8 cellular contexts compared by ENCODE assay signal in genomic region chr15:40282870-40283614, GRCh38. TPM values are rescaled to one million over a fixed set of nuclear protein-coding genes. Genes with fewer than 3 reads are reported as not detected.
DNase-seq lines count a peak whose midpoint lies in the region; ATAC-seq and TF ChIP-seq lines count a peak whose summit lies in the region.

TSS of gene ANKRD63 (minus strand) at chr15:40283064. CDS start at chr15:40282586, 478 bp downstream.

- H3K36me3 Mint-ChIP-seq in MCF 10A (ENCODE audit: insufficient read depth, unreplicated experiment) (no peaks in the 10 kb centered on the region), HFFc6 (ENCODE audit: low read depth) (no peaks in the 10 kb centered on the region)

- H3K27me3 ChIP-seq in SJSA1 (replicated peaks), result no peaks in the 10 kb centered on the region
- H3K27me3 ChIP-seq in right lobe of liver, result peaks cover 0 to 27% of the 10 kb centered on the region in 2 donors
- H3K27me3 ChIP-seq in subcutaneous abdominal adipose tissue (ENCODE audit: control insufficient read depth in 5 of 5, insufficient read depth in 4 of 5, low read length in 5 of 5), result peaks cover 37 to 64% (median 51%) of the 10 kb centered on the region in 5 donors

- CTCF ChIA-PET in MCF 10A (lab: Yijun Ruan, JAX), result interaction anchor here (0.7 to 1.8 kb wide), 6 partner anchors 9 to 66 kb away, joined by 3 to 8 read pairs (median 3); no protein-coding TSS in a partner anchor

- H3K36me3 ChIP-seq in SJSA1 (peaks cover 41% of the 10 kb centered on the region), right lobe of liver (no peaks in the 10 kb centered on the region), subcutaneous abdominal adipose tissue (ENCODE audit: control insufficient read depth in 5 of 5, insufficient read depth in 5 of 5, low read length in 5 of 5) (no peaks in the 10 kb centered on the region)

- intact Hi-C loops in MCF 10A (cut with micrococcal nuclease), result no loop called here
- intact Hi-C loops in right lobe of liver (cut with DNase I), result no loop called here

- WGBS in right lobe of liver (ENCODE audit: insufficient coverage, low coverage, low lambda C conversion rate, missing lambda C conversion rate), result 7% methylated on average over 19 of the region's 76 CpGs

- H3K9me3 Mint-ChIP-seq in MCF 10A (ENCODE audit: unreplicated experiment) (no peaks in the 10 kb centered on the region), HFFc6 (no peaks in the 10 kb centered on the region)

- H3K4me1 ChIP-seq in SJSA1 (replicated peaks), result peaks cover 100% of the 10 kb centered on the region
- peaks cover 0 to 17% (median 0%) of the 10 kb centered on the region in 4 donors for H3K4me1 ChIP-seq in right lobe of liver
- peaks cover 3 to 63% (median 29%) of the 10 kb centered on the region in 5 donors for H3K4me1 ChIP-seq in subcutaneous abdominal adipose tissue (ENCODE audit: control insufficient read depth in 5 of 5, insufficient read depth in 5 of 5, low read length in 5 of 5)

- no TSS peak for BruUV-seq in MCF 10A (replicated peaks; lab: Mats Ljungman, UMichigan)

- peak within 1 kb of the TSS; percentile 42 for H3K27ac ChIP-seq in SJSA1
- no peak within 1 kb of the TSS for H3K27ac ChIP-seq in right lobe of liver
- no peak within 1 kb of the TSS for H3K27ac ChIP-seq in subcutaneous abdominal adipose tissue (ENCODE audit: low read depth, low read length)

- TF ChIP-seq CTCF in MCF 10A (IDR thresholded peaks at IDR 0.05; ENCODE audit: unreplicated experiment) (no peak), right lobe of liver (IDR thresholded peaks at IDR 0.05) (no peak), HFFc6 (IDR thresholded peaks at IDR 0.05) (no peak)

- H3K4me1 Mint-ChIP-seq in MCF 10A (ENCODE audit: insufficient read depth, unreplicated experiment) (no peaks in the 10 kb centered on the region), HFFc6 (ENCODE audit: low read depth) (peaks cover 13% of the 10 kb centered on the region)

- TF ChIP-seq POLR2A in right lobe of liver (IDR thresholded peaks at IDR 0.05), result no peak

- DNase-seq in activated T-cell treated with anti-CD3 and anti-CD28 coated beads for 48 hours (ENCODE audit: low read depth) (peak; percentile 29), SJSA1 (ENCODE audit: low read depth in 1 of 2, low spot score in 2 of 2) (peak in 1 of 2 experiments; percentile 71), MCF 10A (ENCODE audit: unreplicated experiment) (no peak), right lobe of liver (no peak), HFFc6 (no peak), NCI-H345 (lab: John Stamatoyannopoulos, UW) (no peak)
- no peak for DNase-seq in activated T-cell treated with anti-CD3 and anti-CD28 coated beads, Interleukin-2, amount 50 U/mL, for 48 hours

- ATAC-seq in right lobe of liver, result peak in 2 of 4 donors; percentile 8

- H3K27me3 Mint-ChIP-seq in MCF 10A (ENCODE audit: insufficient read depth, unreplicated experiment) (no peaks in the 10 kb centered on the region), HFFc6 (ENCODE audit: insufficient read depth) (peaks cover 44% of the 10 kb centered on the region)

- H3K9me3 ChIP-seq in SJSA1 (replicated peaks) (no peaks in the 10 kb centered on the region), right lobe of liver (no peaks in the 10 kb centered on the region), subcutaneous abdominal adipose tissue (ENCODE audit: control insufficient read depth in 5 of 5, low read length in 5 of 5) (no peaks in the 10 kb centered on the region)

- H3K4me3 ChIP-seq in SJSA1 (peak within 1 kb of the TSS; percentile 59), right lobe of liver (peak within 1 kb of the TSS; percentile 22 to 51 (median 40)), subcutaneous abdominal adipose tissue (ENCODE audit: low read depth in 1 of 5, low read length in 5 of 5) (peak within 1 kb of the TSS in 4 of 5 donors; percentile 60 to 72 (median 66))

- H3K4me3 Mint-ChIP-seq in MCF 10A (ENCODE audit: unreplicated experiment), result peak within 1 kb of the TSS; percentile 64
- H3K4me3 Mint-ChIP-seq in HFFc6, result no peak within 1 kb of the TSS

- H3K27ac Mint-ChIP-seq in MCF 10A (ENCODE audit: low read depth, unreplicated experiment), result no peak within 1 kb of the TSS
- H3K27ac Mint-ChIP-seq in HFFc6, result no peak within 1 kb of the TSS

- POLR2A ChIA-PET in MCF 10A (lab: Yijun Ruan, JAX), result interaction anchor here (0.6 kb wide), 1 partner anchor 51 kb away, joined by 4 read pairs; no protein-coding TSS in a partner anchor

- H3K9ac ChIP-seq in subcutaneous abdominal adipose tissue (ENCODE audit: low read length in 5 of 5), result no peak within 1 kb of the TSS

RNA-seq across cellular contexts. Expression of gene ANKRD63, which starts in this region (rescaled TPM):
- 11.4 and 13.6 TPM in 2 replicates for total RNA-seq in SJSA1 (2014; rRNA removed; shearing (Covaris generic))
- not detected in 2 replicates for total RNA-seq in MCF 10A (2022)
- total RNA-seq in right lobe of liver, result under 1 TPM in 1 of 6 experiments, not detected in 5; 0.24 TPM
- not detected for total RNA-seq in HFFc6 (2021; fragmentation: NEBNext Ultra II Directional; extraction: Animal tissue kit (Norgen Biotek cat#: 25700))

Comparison
In these comparisons a context has a peak if more than half of its experiments do, and no peak if none do; other contexts are left out.
1. RNA of gene ANKRD63 (total RNA-seq): 11.4 to 13.6 TPM in SJSA1; not detected in MCF 10A, 0.24 TPM in right lobe of liver and not detected in HFFc6; every median in the first group is over 10 times any median in the second.
2. Peak in every context shown above with its lines, with median percentiles within 50 percentile points of each other: H3K4me3 ChIP-seq.